In genomic region chr10:31126593-31126992, GRCh38 we compare ENCODE assay signal across 32 cellular contexts.
"Had no signal": no experiment of that assay in that cellular context is flagged by ENCODE, and none has a peak within 500 bp of the region (broad histone marks: within the 10 kb centered on the region; RNA-seq: fewer than 3 reads in every experiment).

No MANE protein-coding gene starts in this region.

- H3K9ac ChIP-seq: SK-N-SH had no signal

- H3K4me1 Mint-ChIP-seq: activated CD8-positive, alpha-beta memory T cell treated with anti-CD3 and anti-CD28 coated beads, Interleukin-2, amount 10 ng/mL, durations not matched to agents 7 days and 5 days; activated naive CD4-positive, alpha-beta T cell treated with anti-CD3 and anti-CD28 coated beads, Interleukin-2, amount 10 ng/mL, durations not matched to agents 7 days and 5 days; naive thymus-derived CD8-positive, alpha-beta T cell had no signal

- H3K36me3 Mint-ChIP-seq: activated CD8-positive, alpha-beta memory T cell treated with anti-CD3 and anti-CD28 coated beads, Interleukin-2, amount 10 ng/mL, durations not matched to agents 7 days and 5 days; activated naive CD4-positive, alpha-beta T cell treated with anti-CD3 and anti-CD28 coated beads, Interleukin-2, amount 10 ng/mL, durations not matched to agents 7 days and 5 days; brain; mesothelial cell of epicardium; naive thymus-derived CD8-positive, alpha-beta T cell had no signal

- H3K4me3 ChIP-seq: coronary artery, dorsolateral prefrontal cortex, gastroesophageal sphincter, pancreas, psoas muscle, right atrium auricular region, testis, transverse colon had no signal

- H3K27me3 Mint-ChIP-seq: activated CD8-positive, alpha-beta memory T cell treated with anti-CD3 and anti-CD28 coated beads, Interleukin-2, amount 10 ng/mL, durations not matched to agents 7 days and 5 days; activated naive CD4-positive, alpha-beta T cell treated with anti-CD3 and anti-CD28 coated beads, Interleukin-2, amount 10 ng/mL, durations not matched to agents 7 days and 5 days; brain; naive thymus-derived CD8-positive, alpha-beta T cell had no signal

- H3K4me1 ChIP-seq: psoas muscle had no signal

- H3K36me3 ChIP-seq: gastroesophageal sphincter, pancreas, right atrium auricular region, transverse colon, WERI-Rb-1 had no signal

- FAIRE-seq: pancreas, TTC549, urothelium cell line had no signal

- H3K27me3 ChIP-seq: dorsolateral prefrontal cortex, gastroesophageal sphincter, pancreas, right atrium auricular region, testis, transverse colon had no signal

- H3K9me3 Mint-ChIP-seq: activated naive CD4-positive, alpha-beta T cell treated with anti-CD3 and anti-CD28 coated beads, Interleukin-2, amount 10 ng/mL, durations not matched to agents 7 days and 5 days; brain; mesothelial cell of epicardium; naive thymus-derived CD8-positive, alpha-beta T cell; neural crest cell; T-helper 1 cell treated with Interleukin-12 subunit alpha and Interleukin-12 subunit beta and Interleukin-4 antibody, amounts not matched to agents 30 μg/mL and 1 μg/mL, for 36 hours had no signal

- DNase-seq: activated CD8-positive, alpha-beta memory T cell treated with anti-CD3 and anti-CD28 coated beads, Interleukin-2, amount 10 ng/mL, durations not matched to agents 7 days and 5 days; activated CD8-positive, alpha-beta T cell treated with anti-CD3 and anti-CD28 coated beads, Interleukin-2, amount 10 ng/mL, durations not matched to agents 7 days and 5 days; activated effector memory CD4-positive, alpha-beta T cell treated with anti-CD3 and anti-CD28 coated beads, Interleukin-2, amount 50 U/mL, for 16 hours; activated naive CD4-positive, alpha-beta T cell treated with anti-CD3 and anti-CD28 coated beads, Interleukin-2, amount 10 ng/mL, durations not matched to agents 7 days and 5 days; aorta; dorsolateral prefrontal cortex; effector memory CD4-positive, alpha-beta T cell; erythroblast; head of caudate nucleus; naive thymus-derived CD8-positive, alpha-beta T cell; nucleus accumbens; pancreas; psoas muscle; SK-N-SH; stimulated activated CD4-positive, alpha-beta T cell treated with anti-CD3 and anti-CD28 coated beads, Interleukin-15, amount 100 ng/mL, for 24 hours; stimulated activated CD4-positive, alpha-beta T cell treated with anti-CD3 and anti-CD28 coated beads, Interleukin-2, amount 100 ng/mL, for 24 hours; stimulated activated naive CD4-positive, alpha-beta T cell; SW 1271; T-helper 9 cell; testis; transverse colon; WERI-Rb-1 had no signal

- H3K4me2 ChIP-seq: SK-N-SH had no signal

- H3K4me3 Mint-ChIP-seq: activated CD8-positive, alpha-beta memory T cell treated with anti-CD3 and anti-CD28 coated beads, Interleukin-2, amount 10 ng/mL, durations not matched to agents 7 days and 5 days; activated CD8-positive, alpha-beta T cell treated with anti-CD3 and anti-CD28 coated beads, Interleukin-2, amount 10 ng/mL, durations not matched to agents 7 days and 5 days; activated naive CD4-positive, alpha-beta T cell treated with anti-CD3 and anti-CD28 coated beads, Interleukin-2, amount 10 ng/mL, durations not matched to agents 7 days and 5 days; brain; mesothelial cell of epicardium; naive thymus-derived CD8-positive, alpha-beta T cell; neural crest cell; T-helper 1 cell treated with Interleukin-12 subunit alpha and Interleukin-12 subunit beta and Interleukin-4 antibody, amounts not matched to agents 30 μg/mL and 1 μg/mL, for 36 hours had no signal

- H3K27ac ChIP-seq: coronary artery, dorsolateral prefrontal cortex, gastroesophageal sphincter, pancreas, psoas muscle, right atrium auricular region, testis, transverse colon, WERI-Rb-1 had no signal

- H3K27ac Mint-ChIP-seq: activated CD8-positive, alpha-beta memory T cell treated with anti-CD3 and anti-CD28 coated beads, Interleukin-2, amount 10 ng/mL, durations not matched to agents 7 days and 5 days; activated CD8-positive, alpha-beta T cell treated with anti-CD3 and anti-CD28 coated beads, Interleukin-2, amount 10 ng/mL, durations not matched to agents 7 days and 5 days; activated naive CD4-positive, alpha-beta T cell treated with anti-CD3 and anti-CD28 coated beads, Interleukin-2, amount 10 ng/mL, durations not matched to agents 7 days and 5 days; brain; mesothelial cell of epicardium; naive thymus-derived CD8-positive, alpha-beta T cell; T-helper 1 cell treated with Interleukin-12 subunit alpha and Interleukin-12 subunit beta and Interleukin-4 antibody, amounts not matched to agents 30 μg/mL and 1 μg/mL, for 36 hours had no signal

- H3K9me3 ChIP-seq: gastroesophageal sphincter, pancreas, psoas muscle, right atrium auricular region, SK-N-SH, testis, transverse colon had no signal

- ATAC-seq: activated CD4-positive, CD25-positive, alpha-beta regulatory T cell treated with anti-CD3 and anti-CD28 coated beads, Interleukin-2, amount 50 U/mL, for 24 hours; activated CD8-positive, alpha-beta memory T cell treated with anti-CD3 and anti-CD28 coated beads, Interleukin-2, amount 10 ng/mL, durations not matched to agents 7 days and 5 days; activated CD8-positive, alpha-beta T cell treated with anti-CD3 and anti-CD28 coated beads, Interleukin-2, amount 10 ng/mL, durations not matched to agents 7 days and 5 days; gastroesophageal sphincter; naive thymus-derived CD8-positive, alpha-beta T cell; pancreas; psoas muscle had no signal
